ENCODE assay signal across 17 cellular contexts in the genomic region with DNA sequence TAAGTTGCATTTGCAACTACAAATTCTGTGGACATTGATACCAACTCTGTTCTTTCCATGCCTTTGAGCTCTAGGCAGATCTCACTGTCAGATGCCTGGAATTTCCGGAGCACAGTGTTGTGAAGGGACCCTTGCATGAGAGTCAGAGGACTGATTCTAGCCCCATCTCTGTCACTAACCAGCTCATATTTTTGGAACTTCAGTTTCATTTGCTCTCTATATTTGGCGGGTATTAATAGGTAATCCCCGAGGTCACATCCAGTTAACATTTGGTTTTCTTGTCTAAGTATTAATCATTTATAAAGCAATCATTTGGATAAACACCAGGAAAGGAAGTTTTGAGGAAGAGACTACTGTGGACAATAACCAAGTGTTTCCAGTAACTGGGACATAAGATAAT.
A peak's percentile ranks its signal among the peaks of the same experiment; 100 is the strongest.
DNase-seq lines count a peak whose midpoint lies in the region; ATAC-seq, FAIRE-seq and TF ChIP-seq lines count a peak whose summit lies in the region.
"Had no signal": no experiment of that assay in that cellular context is flagged by ENCODE, and none has a peak within 500 bp of the region (broad histone marks: within the 10 kb centered on the region; RNA-seq: fewer than 3 reads in every experiment).

No MANE protein-coding gene starts in this region.

- ATAC-seq in GM18511 (IDR thresholded peaks at IDR 0.05; ENCODE audit: unreplicated experiment) (peak; percentile 62), IMR-90 (ENCODE audit: low read depth) (peak; percentile 81)
- ATAC-seq: foreskin keratinocyte; right cardiac atrium; stimulated activated naive CD8-positive, alpha-beta T cell treated with anti-CD3 and anti-CD28 coated beads, Interleukin-15, Interleukin-2, amounts not matched to agents 100 U/mL and 50 U/mL, for 24 hours had no signal

- no peak overlapping the region for H3K27ac ChIP-seq in H9 (ENCODE audit: insufficient read length, low read depth, low read length)
- H3K27ac ChIP-seq in IMR-90 (ENCODE audit: insufficient read depth, low read length): no peak overlapping the region
- peak overlapping the region; percentile 56 to 85 for H3K27ac ChIP-seq in kidney (ENCODE audit: low read depth in 2 of 2, low read length in 2 of 2)
- H3K27ac ChIP-seq: foreskin keratinocyte had no signal

- no peaks in the 10 kb centered on the region for H3K27me3 ChIP-seq in H9 (ENCODE audit: insufficient read depth, low read length)
- H3K27me3 ChIP-seq in IMR-90 (ENCODE audit: control insufficient read depth, insufficient read depth, low read length): no peaks in the 10 kb centered on the region
- H3K27me3 ChIP-seq: foreskin keratinocyte had no signal

- CTCF ChIA-PET in IMR-90 (lab: Yijun Ruan, JAX): no interaction called here

- no peaks in the 10 kb centered on the region for H3K79me2 ChIP-seq in H9 (ENCODE audit: insufficient read depth, low read length)

- H3K4me3 ChIP-seq in IMR-90 (ENCODE audit: insufficient read depth, low read depth, low read length): no peak overlapping the region
- peak overlapping the region; percentile 3 to 9 for H3K4me3 ChIP-seq in kidney (ENCODE audit: low read length in 2 of 2)

- in situ Hi-C loops in IMR-90 (cut with MboI; ENCODE audit: low sequenced_read_pairs): no loop called here
- in situ Hi-C loops in GM13976 (cut with MboI; ENCODE audit: low sequenced_read_pairs, unreplicated experiment): no loop called here

- no peak for TF ChIP-seq CTCF in H9 (conservative IDR thresholded peaks at IDR 0.05)
- no peak for TF ChIP-seq CTCF in IMR-90 (conservative IDR thresholded peaks at IDR 0.05; ENCODE audit: low read depth, low read length)
- TF ChIP-seq CTCF in kidney (IDR thresholded peaks at IDR 0.05; ENCODE audit: borderline replicate concordance, extremely low read depth, insufficient read depth): no peak
- no peak for TF ChIP-seq CTCF in GM13976 (IDR thresholded peaks at IDR 0.05; ENCODE audit: borderline replicate concordance, control extremely low read depth, extremely low read depth, insufficient read depth, missing control alignments)

- H4K5ac ChIP-seq in H9 (ENCODE audit: insufficient read length, low read depth, low read length): no peak overlapping the region
- no peak overlapping the region for H4K5ac ChIP-seq in IMR-90 (ENCODE audit: low read depth, low read length)

- H2BK120ac ChIP-seq in H9 (ENCODE audit: low read depth, low read length, poor library complexity, severe bottlenecking) (no peak overlapping the region), IMR-90 (ENCODE audit: low read depth, low read length) (no peak overlapping the region)

- H3K9me1 ChIP-seq in IMR-90 (ENCODE audit: insufficient read depth, low read length): peaks cover 6% of the 10 kb centered on the region; the same call in 1 of the 2 replicates

- H4K8ac ChIP-seq in H9 (replicated peaks; ENCODE audit: insufficient read length, low read depth, low read length) (no peak overlapping the region), IMR-90 (ENCODE audit: low read depth in 2 of 2, low read length in 2 of 2) (0 out of 4 replicates have a peak overlapping the region, but pooled peaks of 1 of the 2 experiments have one; percentile 0)

- H3K4ac ChIP-seq in H9 (ENCODE audit: low read depth, low read length): no peak overlapping the region
- 0 out of 2 replicates have a peak overlapping the region, but pooled peaks have one; percentile 11 for H3K4ac ChIP-seq in IMR-90 (ENCODE audit: low read depth, low read length)

- H3T11ph ChIP-seq in H9 (ENCODE audit: low read length): no peak overlapping the region

- H3K27ac Mint-ChIP-seq in H9: peak overlapping the region; percentile 17 to 93 (median 89); a peak in 5 of 7 replicates

- H3K27me3 Mint-ChIP-seq in H9 (ENCODE audit: low read depth): no peaks in the 10 kb centered on the region
- H3K27me3 Mint-ChIP-seq: naive B cell had no signal

- no peak overlapping the region for H2BK12ac ChIP-seq in H9 (ENCODE audit: insufficient read length, low read depth, low read length)

- H3K23ac ChIP-seq in H9 (ENCODE audit: insufficient read length, low read depth, low read length): no peak overlapping the region
- peak overlapping the region; percentile 14; the same call in 1 of the 2 replicates for H3K23ac ChIP-seq in IMR-90 (ENCODE audit: low read depth, low read length)

- no peak overlapping the region for H4K91ac ChIP-seq in H9 (ENCODE audit: insufficient read length, low read depth, low read length)
- no peak overlapping the region for H4K91ac ChIP-seq in IMR-90 (ENCODE audit: insufficient read depth, low read depth, low read length)

- H3K14ac ChIP-seq in H9 (ENCODE audit: insufficient read depth, low read length) (no peak overlapping the region), IMR-90 (replicated peaks; ENCODE audit: low read depth, low read length) (no peak overlapping the region)

- H3K4me3 Mint-ChIP-seq in H9: no peak overlapping the region
- H3K4me3 Mint-ChIP-seq: naive B cell had no signal

- DNase-seq in H9 (no peak), IMR-90 (peak; percentile 33), kidney (no peak), T-helper 1 cell (no peak), SKM-1 treated with dmso at 0.1 percent for 144 hours (lab: John Stamatoyannopoulos, UW; ENCODE audit: unreplicated experiment) (no peak), GM13976 (ENCODE audit: low spot score) (no peak)
- DNase-seq in activated CD4-positive, alpha-beta T cell treated with anti-CD3 and anti-CD28 coated beads for 48 hours: no peak
- DNase-seq: activated CD4-positive, CD25-positive, alpha-beta regulatory T cell treated with anti-CD3 and anti-CD28 coated beads, Interleukin-2, amount 50 U/mL, for 72 hours; activated T-cell treated with anti-CD3 and anti-CD28 coated beads for 4 hours; DMS 273 treated with DMSO at 0.1 percent for 48 hours; foreskin keratinocyte; islet precursor cell; naive B cell; NCI-H2171 treated with DMSO at 0.1 percent for 48 hours; right cardiac atrium; stimulated activated naive CD8-positive, alpha-beta T cell treated with anti-CD3 and anti-CD28 coated beads, Interleukin-15, Interleukin-2, amounts not matched to agents 100 U/mL and 50 U/mL, for 24 hours had no signal

- no peaks in the 10 kb centered on the region for H3K9me3 ChIP-seq in H9 (ENCODE audit: control insufficient read depth, low read depth, low read length)
- H3K9me3 ChIP-seq in IMR-90 (ENCODE audit: control insufficient read depth, insufficient read depth, low read length): no peaks in the 10 kb centered on the region
- no peaks in the 10 kb centered on the region for H3K9me3 ChIP-seq in kidney (ENCODE audit: control insufficient read depth in 1 of 2, low read length in 2 of 2)

- WGBS in H9 (ENCODE audit: extremely low coverage, insufficient read length, low lambda C conversion rate): no CpG with 5 or more reads among the region's 3 CpGs
- no CpG with 5 or more reads among the region's 3 CpGs for WGBS in IMR-90 (ENCODE audit: extremely low coverage in 2 of 2, insufficient read length in 1 of 2), 2 experiments

- H3K9ac ChIP-seq in H9 (ENCODE audit: extremely low read depth, insufficient read length, low read length) (no peak overlapping the region), IMR-90 (ENCODE audit: low read depth, low read length) (no peak overlapping the region), kidney (ENCODE audit: low read length in 2 of 2) (peak overlapping the region in 1 of 2 donors; percentile 7)

- no peaks in the 10 kb centered on the region for H3K9me3 Mint-ChIP-seq in H9

- H3K4me1 ChIP-seq in H9 (ENCODE audit: insufficient read depth, low read length) (no peaks in the 10 kb centered on the region; the same call in 1 of the 2 replicates), IMR-90 (ENCODE audit: control insufficient read depth, insufficient read depth, low read length) (peaks cover 4% of the 10 kb centered on the region), kidney (ENCODE audit: control insufficient read depth in 1 of 2, insufficient read depth in 1 of 2, low read depth in 1 of 2, low read length in 2 of 2) (peaks cover 5 to 18% of the 10 kb centered on the region in 2 donors)
- H3K4me1 ChIP-seq: foreskin keratinocyte had no signal

- H3K4me1 Mint-ChIP-seq in H9: peaks cover 10 to 13% of the 10 kb centered on the region in 2 experiments
- H3K4me1 Mint-ChIP-seq: naive B cell had no signal

- no peaks in the 10 kb centered on the region for H3K23me2 ChIP-seq in H9 (ENCODE audit: insufficient read length, low read depth, low read length, poor library complexity, severe bottlenecking)

- H3K18ac ChIP-seq in H9 (ENCODE audit: insufficient read length, low read depth, low read length) (no peak overlapping the region), IMR-90 (ENCODE audit: low read depth, low read length) (no peak overlapping the region)

- H2BK5ac ChIP-seq in H9 (ENCODE audit: insufficient read length, low read length) (no peak overlapping the region), IMR-90 (ENCODE audit: low read depth, low read length, poor library complexity, severe bottlenecking) (no peak overlapping the region)

- H2BK20ac ChIP-seq in H9 (ENCODE audit: low read depth, low read length, poor library complexity, severe bottlenecking) (no peak overlapping the region), IMR-90 (ENCODE audit: low read depth, low read length) (no peak overlapping the region)

- H3K4me2 ChIP-seq in H9 (ENCODE audit: insufficient read depth, insufficient read length, low read length): no peak overlapping the region
- no peak overlapping the region for H3K4me2 ChIP-seq in IMR-90 (ENCODE audit: low read depth, low read length)

- BruUV-seq in IMR-90 (replicated peaks; lab: Mats Ljungman, UMichigan): no TSS peak

- no peak overlapping the region for H2AK9ac ChIP-seq in IMR-90 (replicated peaks; ENCODE audit: low read depth, low read length, poor library complexity)

- H3K36me3 ChIP-seq in IMR-90 (ENCODE audit: control insufficient read depth, insufficient read depth, low read length) (no peaks in the 10 kb centered on the region), kidney (ENCODE audit: control insufficient read depth in 1 of 2, insufficient read depth in 2 of 2, low read length in 2 of 2) (no peaks in the 10 kb centered on the region)

- TF ChIP-seq RAD21 in IMR-90 (IDR thresholded peaks at IDR 0.05; ENCODE audit: low read length): no peak

- peak; percentile 32 for FAIRE-seq in kidney (lab: Jason Lieb, UNC)

- H2AK5ac ChIP-seq in H9 (ENCODE audit: insufficient read length, low read length) (no peak overlapping the region), IMR-90 (ENCODE audit: low read depth, low read length) (no peak overlapping the region)

- no peak overlapping the region for H2BK15ac ChIP-seq in H9 (ENCODE audit: low read depth, low read length)
- no peak overlapping the region for H2BK15ac ChIP-seq in IMR-90 (ENCODE audit: low read depth, low read length)

- H2AFZ ChIP-seq in H9 (ENCODE audit: low read length) (no peak overlapping the region), IMR-90 (replicated peaks; ENCODE audit: low read length, poor library complexity) (no peak overlapping the region)

- intact Hi-C loops in IMR-90 (cut with micrococcal nuclease) (no loop called here), kidney (cut with DNase I) (no loop called here)

- peaks cover 8 to 36% (median 23%) of the 10 kb centered on the region in 3 experiments; a peak in 6 of 7 replicates for H3K36me3 Mint-ChIP-seq in H9 (ENCODE audit: insufficient read depth in 1 of 3, low read depth in 3 of 3)

- H4K20me1 ChIP-seq in H9 (ENCODE audit: control insufficient read depth, insufficient read depth, insufficient read length): no peaks in the 10 kb centered on the region
- no peaks in the 10 kb centered on the region for H4K20me1 ChIP-seq in IMR-90 (ENCODE audit: insufficient read depth, low read length)

- TF ChIP-seq POLR2A in IMR-90 (IDR thresholded peaks at IDR 0.05; ENCODE audit: low read depth, low read length): no peak

- H3K79me1 ChIP-seq in H9 (ENCODE audit: insufficient read depth, low read depth, low read length, poor library complexity, severe bottlenecking) (no peaks in the 10 kb centered on the region), IMR-90 (ENCODE audit: low read depth in 1 of 2, low read length in 2 of 2) (peaks cover 0 to 7% of the 10 kb centered on the region in 2 experiments; a peak in 3 of 4 replicates)

- dilution Hi-C loops in IMR-90 (cut with HindIII; ENCODE audit: low sequenced_read_pairs, unreplicated experiment): no loop called here

- POLR2A ChIA-PET in IMR-90 (lab: Charles Lee; ENCODE audit: unreplicated experiment): interaction anchor here (0.6 kb wide), 1 partner anchor 329 kb away, joined by 12 read pairs; no protein-coding TSS in a partner anchor

- H3K56ac ChIP-seq in H9 (ENCODE audit: insufficient read length, low read depth, low read length) (no peak overlapping the region), IMR-90 (ENCODE audit: extremely low read depth, insufficient read depth, low read length) (no peak overlapping the region)

Comparison
In these comparisons a context has a peak if more than half of its experiments do, and no peak if none do; other contexts are left out.
1. H3K27ac ChIP-seq: peak in kidney (2 of 2); none in H9 (single experiment) and IMR-90 (single experiment).